13 cellular contexts compared by ENCODE assay signal in the genomic region with DNA sequence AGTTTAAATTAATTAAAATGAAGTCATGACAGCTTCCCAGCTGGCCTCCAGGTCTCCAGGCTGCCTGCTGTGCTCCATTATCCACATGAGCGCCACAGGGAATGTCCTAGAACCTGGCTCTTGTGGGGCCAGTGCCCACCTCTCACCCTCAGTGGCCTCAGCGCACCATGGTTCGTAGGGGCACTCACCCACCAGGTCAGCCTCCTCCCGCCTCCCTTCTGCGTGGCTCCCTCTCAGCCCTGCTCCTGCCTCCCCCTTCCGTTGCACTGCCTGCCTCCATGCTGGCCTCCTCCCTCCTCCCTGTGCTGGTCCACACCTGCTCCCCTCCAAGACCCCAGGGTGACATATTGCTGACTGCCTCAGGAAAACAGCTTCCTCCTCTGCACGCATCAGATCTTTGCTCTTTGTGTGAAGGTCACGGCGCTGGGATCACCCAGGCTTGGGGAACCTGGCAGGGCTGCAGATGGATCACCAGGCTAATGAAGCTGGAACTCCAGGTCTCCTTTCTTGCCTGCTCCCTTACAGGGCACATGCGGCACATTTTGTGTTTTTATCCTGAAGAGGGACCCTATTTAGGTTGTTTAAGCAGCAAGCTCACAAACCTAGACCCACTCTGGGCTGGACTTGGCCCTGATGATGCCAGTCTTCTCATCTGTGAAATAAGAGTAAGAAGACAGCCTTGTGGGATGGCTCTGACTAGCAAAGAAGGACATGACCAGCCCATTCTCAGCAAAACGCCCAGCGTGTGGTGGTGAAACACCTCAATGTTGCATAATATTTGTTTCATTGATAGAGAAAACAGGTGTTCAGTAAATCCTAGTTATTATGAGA. TPM values are rescaled to one million over a fixed set of nuclear protein-coding genes. Genes with fewer than 3 reads are reported as not detected.
DNase-seq lines count a peak whose midpoint lies in the region; ATAC-seq and TF ChIP-seq lines count a peak whose summit lies in the region.
"Had no signal": no experiment of that assay in that cellular context is flagged by ENCODE, and none has a peak within 500 bp of the region (broad histone marks: within the 10 kb centered on the region; RNA-seq: fewer than 3 reads in every experiment).

No MANE protein-coding gene starts in this region.

- no peaks in the 10 kb centered on the region for H3K9me3 ChIP-seq in OCI-LY1 (ENCODE audit: low read length)

- H3K27ac ChIP-seq in OCI-LY1 (ENCODE audit: low read depth, low read length, poor library complexity, severe bottlenecking) = no peak overlapping the region
- H3K27ac ChIP-seq: cardiac muscle cell had no signal

- peak; percentile 21 for ATAC-seq in stimulated activated naive CD8-positive, alpha-beta T cell treated with anti-CD3 and anti-CD28 coated beads, Interleukin-15, amount 100 ng/mL, for 72 hours
- ATAC-seq in GM19395 (IDR thresholded peaks at IDR 0.05; ENCODE audit: unreplicated experiment) = no peak
- no peak for ATAC-seq in GM18861 (IDR thresholded peaks at IDR 0.05; ENCODE audit: unreplicated experiment)
- ATAC-seq: HCT116, SK-N-SH treated with all-trans-retinoic acid at 6 μM for 48 hours had no signal

- TF ChIP-seq CTCF in OCI-LY1 (IDR thresholded peaks at IDR 0.05; ENCODE audit: low read length) (no peak), glutamatergic neuron (IDR thresholded peaks at IDR 0.05; ENCODE audit: partially characterized antibody, unreplicated experiment) (no peak)

- no peak overlapping the region for H3K27ac Mint-ChIP-seq in activated naive CD4-positive, alpha-beta T cell treated with anti-CD3 and anti-CD28 coated beads, Interleukin-2, amount 10 ng/mL, durations not matched to agents 7 days and 5 days
- peak overlapping the region; percentile 2 for H3K27ac Mint-ChIP-seq in glutamatergic neuron (ENCODE audit: unreplicated experiment)
- peak overlapping the region; percentile 3 to 74 for H3K27ac Mint-ChIP-seq in stimulated activated naive CD8-positive, alpha-beta T cell treated with anti-CD3 and anti-CD28 coated beads, Interleukin-15, amount 100 ng/mL, for 72 hours

- H3K9me3 Mint-ChIP-seq in activated naive CD4-positive, alpha-beta T cell treated with anti-CD3 and anti-CD28 coated beads, Interleukin-2, amount 10 ng/mL, durations not matched to agents 7 days and 5 days = no peaks in the 10 kb centered on the region
- H3K9me3 Mint-ChIP-seq in glutamatergic neuron (ENCODE audit: unreplicated experiment) = peaks cover 6% of the 10 kb centered on the region
- no peaks in the 10 kb centered on the region for H3K9me3 Mint-ChIP-seq in stimulated activated naive CD8-positive, alpha-beta T cell treated with anti-CD3 and anti-CD28 coated beads, Interleukin-15, amount 100 ng/mL, for 72 hours

- no peaks in the 10 kb centered on the region for H3K36me3 Mint-ChIP-seq in activated naive CD4-positive, alpha-beta T cell treated with anti-CD3 and anti-CD28 coated beads, Interleukin-2, amount 10 ng/mL, durations not matched to agents 7 days and 5 days
- H3K36me3 Mint-ChIP-seq in glutamatergic neuron (ENCODE audit: unreplicated experiment) = no peaks in the 10 kb centered on the region

- peak overlapping the region; percentile 50; the same call in 1 of the 2 replicates for H3K4me2 ChIP-seq in OCI-LY1 (ENCODE audit: low read length)

- H3K9ac ChIP-seq in OCI-LY1 (ENCODE audit: low read length) = no peak overlapping the region

- H3K4me1 Mint-ChIP-seq in activated naive CD4-positive, alpha-beta T cell treated with anti-CD3 and anti-CD28 coated beads, Interleukin-2, amount 10 ng/mL, durations not matched to agents 7 days and 5 days = peaks cover 23% of the 10 kb centered on the region
- H3K4me1 Mint-ChIP-seq in glutamatergic neuron (ENCODE audit: low read depth, unreplicated experiment) = peaks cover 9% of the 10 kb centered on the region
- peaks cover 93% of the 10 kb centered on the region for H3K4me1 Mint-ChIP-seq in stimulated activated naive CD8-positive, alpha-beta T cell treated with anti-CD3 and anti-CD28 coated beads, Interleukin-15, amount 100 ng/mL, for 72 hours

- H3K27me3 ChIP-seq in OCI-LY1 (ENCODE audit: insufficient read depth, low read length) = peaks cover 16% of the 10 kb centered on the region; the same call in 1 of the 2 replicates

- H4K20me1 ChIP-seq in OCI-LY1 (ENCODE audit: insufficient read depth, low read length) = no peaks in the 10 kb centered on the region

- H2AFZ ChIP-seq in OCI-LY1 (ENCODE audit: low read length) = no peak overlapping the region

- peak overlapping the region; percentile 64 for H3K4me3 Mint-ChIP-seq in activated naive CD4-positive, alpha-beta T cell treated with anti-CD3 and anti-CD28 coated beads, Interleukin-2, amount 10 ng/mL, durations not matched to agents 7 days and 5 days
- H3K4me3 Mint-ChIP-seq in glutamatergic neuron (ENCODE audit: unreplicated experiment) = no peak overlapping the region
- peak overlapping the region; percentile 37 to 51 for H3K4me3 Mint-ChIP-seq in stimulated activated naive CD8-positive, alpha-beta T cell treated with anti-CD3 and anti-CD28 coated beads, Interleukin-15, amount 100 ng/mL, for 72 hours

- peaks cover 73% of the 10 kb centered on the region for H3K27me3 Mint-ChIP-seq in activated naive CD4-positive, alpha-beta T cell treated with anti-CD3 and anti-CD28 coated beads, Interleukin-2, amount 10 ng/mL, durations not matched to agents 7 days and 5 days
- H3K27me3 Mint-ChIP-seq in glutamatergic neuron (ENCODE audit: unreplicated experiment) = peaks cover 4% of the 10 kb centered on the region
- peaks cover 15% of the 10 kb centered on the region for H3K27me3 Mint-ChIP-seq in stimulated activated naive CD8-positive, alpha-beta T cell treated with anti-CD3 and anti-CD28 coated beads, Interleukin-15, amount 100 ng/mL, for 72 hours

- no peak for DNase-seq in activated naive CD4-positive, alpha-beta T cell treated with anti-CD3 and anti-CD28 coated beads, Interleukin-2, amount 10 ng/mL, durations not matched to agents 7 days and 5 days
- no peak for DNase-seq in activated naive CD4-positive, alpha-beta T cell treated with anti-CD3 and anti-CD28 coated beads, Interleukin-2, amount 50 U/mL, for 16 hours
- peak; percentile 62 for DNase-seq in glutamatergic neuron
- no peak for DNase-seq in stimulated activated naive CD8-positive, alpha-beta T cell treated with anti-CD3 and anti-CD28 coated beads, Interleukin-15, amount 100 ng/mL, for 72 hours
- no peak for DNase-seq in cerebellar nuclear complex (lab: John Stamatoyannopoulos, UW)
- DNase-seq: activated gamma-delta T cell, head of caudate nucleus had no signal

- CTCF ChIA-PET in activated naive CD4-positive, alpha-beta T cell treated with anti-CD3 and anti-CD28 coated beads, Interleukin-2, amount 10 ng/mL, durations not matched to agents 7 days and 5 days (lab: Charles Lee) = no interaction called here

- H3K79me2 ChIP-seq in OCI-LY1 (ENCODE audit: insufficient read depth, low read length) = no peaks in the 10 kb centered on the region

- no peaks in the 10 kb centered on the region for H3F3A ChIP-seq in OCI-LY1 (ENCODE audit: insufficient read depth, low read length)

- H3K9me2 ChIP-seq in OCI-LY1 (ENCODE audit: low read depth, low read length) = no peaks in the 10 kb centered on the region

- H3K4me1 ChIP-seq in OCI-LY1 (ENCODE audit: insufficient read depth, low read length, severe bottlenecking) = peaks cover 31% of the 10 kb centered on the region

- no peaks in the 10 kb centered on the region for H3K36me3 ChIP-seq in OCI-LY1 (ENCODE audit: insufficient read depth, low read length)
- H3K36me3 ChIP-seq: cardiac muscle cell had no signal

- no peak overlapping the region for H3K4me3 ChIP-seq in OCI-LY1 (ENCODE audit: low read depth, low read length, poor library complexity, severe bottlenecking)
- H3K4me3 ChIP-seq: cardiac muscle cell had no signal

RNA-seq across cellular contexts. Expression of a gene that starts 47.9 kb away (rescaled TPM):
- total RNA-seq in glutamatergic neuron (ENCODE audit: unreplicated experiment) = 1.0 TPM
